In the genomic region with DNA sequence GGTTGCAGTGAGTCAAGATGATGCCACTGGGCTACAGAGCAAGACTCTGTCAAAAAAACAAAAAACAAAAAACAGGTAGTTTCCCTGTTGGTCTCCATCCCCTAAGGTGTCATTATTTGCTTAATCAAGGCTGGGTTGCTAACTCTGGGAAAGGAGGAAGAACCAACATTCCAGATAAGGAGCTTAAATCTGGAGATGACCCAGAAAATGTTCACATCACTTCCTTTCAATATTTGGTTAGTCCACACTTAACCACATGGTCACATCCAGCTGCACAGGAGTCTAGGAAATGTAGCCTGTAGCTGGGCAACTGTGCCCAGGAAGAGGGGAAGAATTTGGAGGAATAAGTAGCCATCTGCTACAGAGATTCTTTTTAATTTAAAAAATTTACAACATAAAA, we compare ENCODE assay signal across 22 cellular contexts.
"Had no signal": no experiment of that assay in that cellular context is flagged by ENCODE, and none has a peak within 500 bp of the region (broad histone marks: within the 10 kb centered on the region; RNA-seq: fewer than 3 reads in every experiment).

No MANE protein-coding gene starts in this region.

- H3K4me2 ChIP-seq: hepatocyte had no signal

- H2AFZ ChIP-seq: hepatocyte had no signal

- H3K4me3 ChIP-seq: body of pancreas, gastroesophageal sphincter, hepatocyte, skin epidermis, suprapubic skin had no signal

- H3K27me3 ChIP-seq: body of pancreas, gastroesophageal sphincter, hepatocyte, suprapubic skin had no signal

- H3K4me1 ChIP-seq: gastroesophageal sphincter had no signal

- H3K36me3 ChIP-seq: gastroesophageal sphincter, suprapubic skin had no signal

- H3K27ac ChIP-seq: body of pancreas, gastroesophageal sphincter, hepatocyte, skin epidermis, suprapubic skin had no signal

- H3K9me3 ChIP-seq: body of pancreas, gastroesophageal sphincter, suprapubic skin had no signal

- ATAC-seq: activated T-cell treated with anti-CD3 and anti-CD28 coated beads, Interleukin-2, amount 50 U/mL, for 72 hours; body of pancreas; gastroesophageal sphincter; left ventricle myocardium superior; naive thymus-derived CD8-positive, alpha-beta T cell had no signal

- H3K79me2 ChIP-seq: hepatocyte had no signal

- DNase-seq: activated CD4-positive, alpha-beta T cell treated with anti-CD3 and anti-CD28 coated beads, Interleukin-2, amount 10 ng/mL, durations not matched to agents 24 days and 14 days; activated CD4-positive, CD25-positive, alpha-beta regulatory T cell; activated CD8-positive, alpha-beta memory T cell treated with anti-CD3 and anti-CD28 coated beads, Interleukin-2, amount 50 U/mL, for 48 hours; activated gamma-delta T cell treated with Interleukin-2 at 50 U/mL for 16 hours; activated T-cell treated with anti-CD3 and anti-CD28 coated beads, Interleukin-2, amount 50 U/mL, for 72 hours; amniotic stem cell; body of pancreas; central memory CD4-positive, alpha-beta T cell; cortex of kidney; effector memory CD4-positive, alpha-beta T cell; kidney; left ventricle myocardium superior; naive thymus-derived CD8-positive, alpha-beta T cell; right cardiac atrium; stimulated activated CD4-positive, alpha-beta T cell treated with anti-CD3 and anti-CD28 coated beads, Interleukin-15, amount 100 ng/mL, for 24 hours; stimulated activated CD4-positive, alpha-beta T cell treated with anti-CD3 and anti-CD28 coated beads, Interleukin-4, amount 100 ng/mL, for 4 hours; stimulated activated CD8-positive, alpha-beta memory T cell treated with anti-CD3 and anti-CD28 coated beads, Interleukin-4, amount 100 ng/mL, for 48 hours; trophoblast cell had no signal
